8 cellular contexts compared by ENCODE assay signal in the genomic region with DNA sequence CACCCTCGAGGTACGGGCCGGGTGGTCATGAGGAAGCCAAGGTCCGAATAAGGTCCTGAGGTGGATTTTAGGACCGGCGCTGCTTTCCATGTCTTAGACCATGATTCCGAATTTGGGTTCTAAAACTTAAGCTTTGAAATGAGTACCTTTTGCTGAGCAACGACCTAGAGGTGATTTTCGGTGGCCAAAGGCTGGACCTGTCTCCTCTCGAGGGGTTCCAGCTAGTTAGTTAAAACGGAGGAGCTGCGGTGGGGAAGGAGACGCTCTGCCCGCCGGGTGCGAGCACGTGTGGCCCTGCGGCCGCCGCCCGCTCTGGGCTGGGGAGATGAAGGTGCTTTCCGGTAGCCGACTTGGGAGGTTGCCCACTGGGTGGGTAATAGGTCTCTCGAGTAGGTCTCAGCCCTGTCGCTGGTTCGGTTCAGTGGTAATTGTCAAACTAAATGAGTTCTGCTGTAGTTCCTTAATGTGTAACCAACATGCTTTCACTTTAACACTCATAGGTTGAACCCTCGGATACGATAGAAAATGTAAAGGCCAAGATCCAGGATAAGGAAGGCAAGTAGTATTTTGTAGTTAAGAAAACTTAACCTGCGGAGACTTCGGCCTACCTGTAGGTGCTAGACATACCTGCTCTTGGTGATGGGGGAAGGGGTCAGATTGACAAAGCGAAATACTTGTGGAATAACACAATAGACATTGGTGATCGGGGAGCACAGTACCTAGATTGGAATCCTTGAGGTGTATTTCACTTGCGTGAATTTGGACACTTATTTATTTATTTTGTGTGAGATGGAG. TPM values are rescaled to one million over a fixed set of nuclear protein-coding genes. Genes with fewer than 3 reads are reported as not detected.
DNase-seq lines count a peak whose midpoint lies in the region; ATAC-seq and TF ChIP-seq lines count a peak whose summit lies in the region.

No MANE protein-coding gene starts in this region.

- H3K27ac ChIP-seq in coronary artery, result peak overlapping the region; percentile 76 to 96
- H3K27ac ChIP-seq in lung (ENCODE audit: low read depth in 1 of 2, low read length in 1 of 2), result peak overlapping the region; percentile 93 to 98

- peak overlapping the region; percentile 99 for H3K27ac Mint-ChIP-seq in stimulated activated effector memory CD8-positive, alpha-beta T cell treated with anti-CD3 and anti-CD28 coated beads, Interleukin-12 subunit alpha, Interleukin-12 subunit beta, amount 100 ng/mL, for 72 hours

- peaks cover 45% of the 10 kb centered on the region for H3K4me1 Mint-ChIP-seq in stimulated activated effector memory CD8-positive, alpha-beta T cell treated with anti-CD3 and anti-CD28 coated beads, Interleukin-12 subunit alpha, Interleukin-12 subunit beta, amount 100 ng/mL, for 72 hours

- no peak for TF ChIP-seq CTCF in coronary artery (IDR thresholded peaks at IDR 0.05)
- TF ChIP-seq CTCF in lung (IDR thresholded peaks at IDR 0.05; ENCODE audit: control extremely low read depth, extremely low read depth), result no peak

- H3K4me3 ChIP-seq in coronary artery (peak overlapping the region; percentile 96), lung (peak overlapping the region; percentile 95)

- no peaks in the 10 kb centered on the region for H3K27me3 ChIP-seq in lung (ENCODE audit: control insufficient read depth, insufficient read depth)

- H3K36me3 Mint-ChIP-seq in stimulated activated effector memory CD8-positive, alpha-beta T cell treated with anti-CD3 and anti-CD28 coated beads, Interleukin-12 subunit alpha, Interleukin-12 subunit beta, amount 100 ng/mL, for 72 hours, result peaks cover 62% of the 10 kb centered on the region

- H3K9me3 ChIP-seq in lung (ENCODE audit: control insufficient read depth in 2 of 2, insufficient read depth in 1 of 2, low read length in 1 of 2), result no peaks in the 10 kb centered on the region

- WGBS in lung, 2 donors, result 6% methylated on average over 33 of the region's 33 CpGs

- H3K4me1 ChIP-seq in lung (ENCODE audit: control insufficient read depth in 2 of 2, insufficient read depth in 2 of 2, low read length in 2 of 2), result peaks cover 7 to 14% of the 10 kb centered on the region in 2 donors

- ATAC-seq in HG03521 (IDR thresholded peaks at IDR 0.05; ENCODE audit: unreplicated experiment) (peak; percentile 31), lung (ENCODE audit: insufficient read depth, low FRiP score) (peak; percentile 14)
- ATAC-seq in stimulated activated effector memory CD8-positive, alpha-beta T cell treated with anti-CD3 and anti-CD28 coated beads, Interleukin-12 subunit alpha, Interleukin-12 subunit beta, amount 100 ng/mL, for 72 hours, result peak; percentile 62

- H3K9me3 Mint-ChIP-seq in stimulated activated effector memory CD8-positive, alpha-beta T cell treated with anti-CD3 and anti-CD28 coated beads, Interleukin-12 subunit alpha, Interleukin-12 subunit beta, amount 100 ng/mL, for 72 hours, result no peaks in the 10 kb centered on the region

- DNase-seq in SKM-1 treated with dmso at 0.1 percent for 144 hours (lab: John Stamatoyannopoulos, UW; ENCODE audit: unreplicated experiment), result peak; percentile 42
- DNase-seq in SKM-1 (lab: John Stamatoyannopoulos, UW; ENCODE audit: unreplicated experiment), result no peak
- DNase-seq in activated CD4-positive, CD25-positive, alpha-beta regulatory T cell treated with anti-CD3 and anti-CD28 coated beads, Interleukin-2, amount 50 U/mL, for 16 hours (ENCODE audit: low read depth, low spot score), result peak; percentile 18
- peak; percentile 76 for DNase-seq in coronary artery (ENCODE audit: low spot score)
- peak; percentile 41 for DNase-seq in lung (ENCODE audit: low spot score)
- peak; percentile 26 to 77 for DNase-seq in stimulated activated effector memory CD8-positive, alpha-beta T cell treated with anti-CD3 and anti-CD28 coated beads, Interleukin-12 subunit alpha, Interleukin-12 subunit beta, amount 100 ng/mL, for 72 hours (ENCODE audit: low spot score in 2 of 2)
- no peak for DNase-seq in foreskin melanocyte

- peak overlapping the region; percentile 96 for H3K4me3 Mint-ChIP-seq in stimulated activated effector memory CD8-positive, alpha-beta T cell treated with anti-CD3 and anti-CD28 coated beads, Interleukin-12 subunit alpha, Interleukin-12 subunit beta, amount 100 ng/mL, for 72 hours

- H3K36me3 ChIP-seq in lung (ENCODE audit: control insufficient read depth in 2 of 2, insufficient read depth in 2 of 2, low read length in 2 of 2), result peaks cover 8 to 24% of the 10 kb centered on the region in 2 donors

RNA-seq across cellular contexts. Expression of a gene that starts 0.6 kb away (rescaled TPM):
- total RNA-seq in lung, result 1,000 to 10,000 TPM in 1 of 2 donors, 100 to 1,000 TPM in 1; 715 to 1,195 TPM
- polyA plus RNA-seq in lung, result 1,000 to 10,000 TPM; 1,600 to 1,640 TPM

RNA-seq across cellular contexts. Expression of a gene that starts 1.0 kb away (rescaled TPM):
- 10 to 100 TPM; 13.6 to 33.8 TPM for total RNA-seq in lung
- 10 to 100 TPM in 1 of 2 donors, 1 to 10 TPM in 1; 2.3 to 10.8 TPM for polyA plus RNA-seq in lung

RNA-seq across cellular contexts. Expression of a gene that starts 36.0 kb away (rescaled TPM):
- total RNA-seq in lung, result 10 to 100 TPM; 25.1 to 26.3 TPM
- 10 to 100 TPM; 16.4 to 17.4 TPM for polyA plus RNA-seq in lung

Comparison
In these comparisons a context has a peak if more than half of its experiments do, and no peak if none do; other contexts are left out.
1. DNase-seq: peak in SKM-1 treated with dmso at 0.1 percent for 144 hours (single experiment), activated CD4-positive, CD25-positive, alpha-beta regulatory T cell treated with anti-CD3 and anti-CD28 coated beads, Interleukin-2, amount 50 U/mL, for 16 hours (single experiment), coronary artery (single experiment), lung (single experiment) and stimulated activated effector memory CD8-positive, alpha-beta T cell treated with anti-CD3 and anti-CD28 coated beads, Interleukin-12 subunit alpha, Interleukin-12 subunit beta, amount 100 ng/mL, for 72 hours (2 of 2); none in SKM-1 (single experiment) and foreskin melanocyte (single experiment).
2. Peak in every context shown above with its lines, with median percentiles within 50 percentile points of each other: ATAC-seq.